In genomic region chr3:138296639-138297038, GRCh38 we compare ENCODE assay signal across 15 cellular contexts. TPM values are rescaled to one million over a fixed set of nuclear protein-coding genes. Genes with fewer than 3 reads are reported as not detected.
DNase-seq lines count a peak whose midpoint lies in the region; ATAC-seq and TF ChIP-seq lines count a peak whose summit lies in the region.
"Had no signal": no experiment of that assay in that cellular context is flagged by ENCODE, and none has a peak within 500 bp of the region (broad histone marks: within the 10 kb centered on the region; RNA-seq: fewer than 3 reads in every experiment).

No MANE protein-coding gene starts in this region.

- DNase-seq in activated naive CD4-positive, alpha-beta T cell treated with anti-CD3 and anti-CD28 coated beads for 36 hours, result peak; percentile 74
- no peak for DNase-seq in activated naive CD4-positive, alpha-beta T cell treated with anti-CD3 and anti-CD28 coated beads, Interleukin-2, amount 50 U/mL, for 16 hours
- DNase-seq in stimulated activated naive B cell treated with anti-CD40 and anti-IgM and Interleukin-4, amounts not matched to agents 10 μg/mL and 1 μg/mL and 100 μg/mL, for 72 hours, result peak; percentile 10
- DNase-seq in stomach (no peak), T-helper 9 cell (no peak)
- DNase-seq: cerebellar nuclear complex; COR-L47; NCI-H187 treated with DMSO at 0.1 percent for 48 hours; NK-92 treated with Interleukin-12 subunit alpha and Interleukin-12 subunit beta, amount 100 ng/mL, for 24 hours had no signal

- no peaks in the 10 kb centered on the region for H3K27me3 ChIP-seq in stomach
- H3K27me3 ChIP-seq: vagina had no signal

- H3K27ac Mint-ChIP-seq in activated naive CD4-positive, alpha-beta T cell treated with anti-CD3 and anti-CD28 coated beads for 36 hours, result peak overlapping the region; percentile 88
- H3K27ac Mint-ChIP-seq in activated T-helper 17 cell treated with anti-CD3 and anti-CD28 coated beads, Interleukin-2, amount 50 U/mL, for 72 hours, result peak overlapping the region; percentile 95
- H3K27ac Mint-ChIP-seq in stimulated activated naive B cell treated with anti-CD40 and anti-IgM and Interleukin-4, amounts not matched to agents 10 μg/mL and 1 μg/mL and 100 μg/mL, for 72 hours, result peak overlapping the region; percentile 67

- CTCF ChIA-PET in activated naive CD4-positive, alpha-beta T cell treated with anti-CD3 and anti-CD28 coated beads for 36 hours (lab: Charles Lee), result interaction anchor here (1.0 to 2.4 kb wide), 3 partner anchors 32 to 41 kb away, joined by 3 to 8 read pairs (median 7); no protein-coding TSS in a partner anchor

- TF ChIP-seq POLR2A in stomach (IDR thresholded peaks at IDR 0.05), result no peak

- no peak overlapping the region for H3K4me3 ChIP-seq in stomach
- H3K4me3 ChIP-seq: vagina had no signal

- peaks cover 35% of the 10 kb centered on the region for H3K36me3 Mint-ChIP-seq in activated naive CD4-positive, alpha-beta T cell treated with anti-CD3 and anti-CD28 coated beads for 36 hours (ENCODE audit: low read depth)
- peaks cover 80% of the 10 kb centered on the region for H3K36me3 Mint-ChIP-seq in activated T-helper 17 cell treated with anti-CD3 and anti-CD28 coated beads, Interleukin-2, amount 50 U/mL, for 72 hours (ENCODE audit: low read depth)
- H3K36me3 Mint-ChIP-seq in stimulated activated naive B cell treated with anti-CD40 and anti-IgM and Interleukin-4, amounts not matched to agents 10 μg/mL and 1 μg/mL and 100 μg/mL, for 72 hours, result peaks cover 34 to 49% of the 10 kb centered on the region in 2 donors

- intact Hi-C loops in activated naive CD4-positive, alpha-beta T cell treated with anti-CD3 and anti-CD28 coated beads for 36 hours (cut with micrococcal nuclease), result loop anchor here (1.0 to 10.0 kb wide), 5 partner anchors 16 to 537 kb away; partner anchors contain the start of gene NME9
- intact Hi-C loops in stomach (cut with DNase I; ENCODE audit: low total_unique reads), result no loop called here

- H3K4me1 Mint-ChIP-seq in activated naive CD4-positive, alpha-beta T cell treated with anti-CD3 and anti-CD28 coated beads for 36 hours (ENCODE audit: low read depth), result peaks cover 38% of the 10 kb centered on the region
- peaks cover 30% of the 10 kb centered on the region for H3K4me1 Mint-ChIP-seq in activated T-helper 17 cell treated with anti-CD3 and anti-CD28 coated beads, Interleukin-2, amount 50 U/mL, for 72 hours
- peaks cover 0 to 2% of the 10 kb centered on the region in 2 donors for H3K4me1 Mint-ChIP-seq in stimulated activated naive B cell treated with anti-CD40 and anti-IgM and Interleukin-4, amounts not matched to agents 10 μg/mL and 1 μg/mL and 100 μg/mL, for 72 hours

- no peaks in the 10 kb centered on the region for H3K27me3 Mint-ChIP-seq in activated naive CD4-positive, alpha-beta T cell treated with anti-CD3 and anti-CD28 coated beads for 36 hours (ENCODE audit: low read depth)
- no peaks in the 10 kb centered on the region for H3K27me3 Mint-ChIP-seq in activated T-helper 17 cell treated with anti-CD3 and anti-CD28 coated beads, Interleukin-2, amount 50 U/mL, for 72 hours
- no peaks in the 10 kb centered on the region for H3K27me3 Mint-ChIP-seq in stimulated activated naive B cell treated with anti-CD40 and anti-IgM and Interleukin-4, amounts not matched to agents 10 μg/mL and 1 μg/mL and 100 μg/mL, for 72 hours

- peaks cover 48 to 80% (median 72%) of the 10 kb centered on the region in 4 donors for H3K36me3 ChIP-seq in stomach

- TF ChIP-seq CTCF in stomach (IDR thresholded peaks at IDR 0.05), result no peak

- peak overlapping the region; percentile 15 for H3K4me3 Mint-ChIP-seq in activated naive CD4-positive, alpha-beta T cell treated with anti-CD3 and anti-CD28 coated beads for 36 hours
- H3K4me3 Mint-ChIP-seq in activated T-helper 17 cell treated with anti-CD3 and anti-CD28 coated beads, Interleukin-2, amount 50 U/mL, for 72 hours, result peak overlapping the region; percentile 76
- no peak overlapping the region for H3K4me3 Mint-ChIP-seq in stimulated activated naive B cell treated with anti-CD40 and anti-IgM and Interleukin-4, amounts not matched to agents 10 μg/mL and 1 μg/mL and 100 μg/mL, for 72 hours

- no peak overlapping the region for H3K27ac ChIP-seq in stomach
- H3K27ac ChIP-seq: parathyroid adenoma, vagina, VCaP had no signal

- no peaks in the 10 kb centered on the region for H3K9me3 Mint-ChIP-seq in activated naive CD4-positive, alpha-beta T cell treated with anti-CD3 and anti-CD28 coated beads for 36 hours
- H3K9me3 Mint-ChIP-seq in activated T-helper 17 cell treated with anti-CD3 and anti-CD28 coated beads, Interleukin-2, amount 50 U/mL, for 72 hours, result no peaks in the 10 kb centered on the region
- H3K9me3 Mint-ChIP-seq in stimulated activated naive B cell treated with anti-CD40 and anti-IgM and Interleukin-4, amounts not matched to agents 10 μg/mL and 1 μg/mL and 100 μg/mL, for 72 hours, result no peaks in the 10 kb centered on the region

- H3K4me1 ChIP-seq in stomach, result no peaks in the 10 kb centered on the region
- H3K4me1 ChIP-seq: parathyroid adenoma, vagina had no signal

- H3K9me3 ChIP-seq in stomach, result no peaks in the 10 kb centered on the region
- H3K9me3 ChIP-seq: vagina had no signal

- no peak for TF ChIP-seq EP300 in stomach (IDR thresholded peaks at IDR 0.05)

- ATAC-seq in GM21529 (IDR thresholded peaks at IDR 0.05; ENCODE audit: unreplicated experiment) (peak; percentile 64), GM18517 (IDR thresholded peaks at IDR 0.05; ENCODE audit: unreplicated experiment) (no peak)
- ATAC-seq in activated T-helper 17 cell treated with anti-CD3 and anti-CD28 coated beads, Interleukin-2, amount 50 U/mL, for 72 hours (replicated peaks), result peak; percentile 90
- ATAC-seq in stimulated activated naive B cell treated with anti-CD40 and anti-IgM and Interleukin-4, amounts not matched to agents 10 μg/mL and 1 μg/mL and 100 μg/mL, for 72 hours (replicated peaks), result peak; percentile 78 to 92

- 79 to 97% (median 89%) methylated on average over 1 of the region's 1 CpG for WGBS in stomach, 5 donors

RNA-seq across cellular contexts. Expression of gene NME9, which starts 33.0 kb away (rescaled TPM):
- 1 to 10 TPM; 2.0 to 2.4 TPM for total RNA-seq in activated naive CD4-positive, alpha-beta T cell treated with anti-CD3 and anti-CD28 coated beads for 36 hours
- 1 to 10 TPM; 1.6 to 6.8 TPM for total RNA-seq in activated T-helper 17 cell treated with anti-CD3 and anti-CD28 coated beads, Interleukin-2, amount 50 U/mL, for 72 hours
- total RNA-seq in stomach, result under 1 TPM in 1 of 5 donors, not detected in 4; 0.55 TPM
- under 1 TPM in 1 of 3 donors, not detected in 2; 0.13 TPM for polyA plus RNA-seq in stomach
- total RNA-seq: vagina had no signal

RNA-seq across cellular contexts. Expression of gene MRAS, which starts 51.7 kb away (rescaled TPM):
- under 1 TPM; 0.52 to 0.62 TPM for total RNA-seq in activated naive CD4-positive, alpha-beta T cell treated with anti-CD3 and anti-CD28 coated beads for 36 hours
- under 1 TPM; 0.37 to 0.67 TPM for total RNA-seq in activated T-helper 17 cell treated with anti-CD3 and anti-CD28 coated beads, Interleukin-2, amount 50 U/mL, for 72 hours
- total RNA-seq in stomach, result 10 to 100 TPM in 4 of 5 donors, 1 to 10 TPM in 1; 5.5 to 28.0 (median 11.0) TPM
- 10 to 100 TPM in 1 of 3 donors, 1 to 10 TPM in 2; 4.4 to 10.3 (median 7.6) TPM for polyA plus RNA-seq in stomach

Comparison
In these comparisons a context has a peak if more than half of its experiments do, and no peak if none do; other contexts are left out.
1. DNase-seq: peak in activated naive CD4-positive, alpha-beta T cell treated with anti-CD3 and anti-CD28 coated beads for 36 hours (single experiment) and stimulated activated naive B cell treated with anti-CD40 and anti-IgM and Interleukin-4, amounts not matched to agents 10 μg/mL and 1 μg/mL and 100 μg/mL, for 72 hours (single experiment); none in activated naive CD4-positive, alpha-beta T cell treated with anti-CD3 and anti-CD28 coated beads, Interleukin-2, amount 50 U/mL, for 16 hours (single experiment), stomach (single experiment) and T-helper 9 cell (single experiment).
2. H3K4me3 Mint-ChIP-seq: peak in activated naive CD4-positive, alpha-beta T cell treated with anti-CD3 and anti-CD28 coated beads for 36 hours (single experiment) and activated T-helper 17 cell treated with anti-CD3 and anti-CD28 coated beads, Interleukin-2, amount 50 U/mL, for 72 hours (single experiment); none in stimulated activated naive B cell treated with anti-CD40 and anti-IgM and Interleukin-4, amounts not matched to agents 10 μg/mL and 1 μg/mL and 100 μg/mL, for 72 hours (0 of 2).
3. Peak in every context shown above with its lines, with median percentiles within 50 percentile points of each other: H3K27ac Mint-ChIP-seq.